ENCODE assay signal across 1 cellular context in genomic region chr19:4502282-4503223, GRCh38.
TF ChIP-seq lines count a peak whose summit lies in the region.

No MANE protein-coding gene starts in this region.

TF ChIP-seq in IMR-90, 13 proteins besides CTCF, POLR2A, EP300 and RAD21:
- TF ChIP-seq ELK1 (IDR thresholded peaks at IDR 0.05; ENCODE audit: borderline replicate concordance, low read depth, low read length) (no peak), MAFK (IDR thresholded peaks at IDR 0.05; ENCODE audit: low read depth, low read length) (no peak)
